ENCODE assay signal across 9 cellular contexts in genomic region chr3:107794664-107795443, GRCh38.
DNase-seq lines count a peak whose midpoint lies in the region; ATAC-seq and TF ChIP-seq lines count a peak whose summit lies in the region.
"Had no signal": no experiment of that assay in that cellular context is flagged by ENCODE, and none has a peak within 500 bp of the region (broad histone marks: within the 10 kb centered on the region; RNA-seq: fewer than 3 reads in every experiment).

No MANE protein-coding gene starts in this region.

- H3K4me3 ChIP-seq in RWPE2 (ENCODE audit: severe bottlenecking): no peak overlapping the region
- no peak overlapping the region for H3K4me3 ChIP-seq in retinal pigment epithelial cell (ENCODE audit: low read length)

- H3K27ac ChIP-seq in RWPE2 (ENCODE audit: poor library complexity, severe bottlenecking): no peak overlapping the region

- peaks cover 36% of the 10 kb centered on the region for H3K36me3 ChIP-seq in RWPE2 (ENCODE audit: low read depth)

- no peaks in the 10 kb centered on the region for H3K9me3 ChIP-seq in RWPE2 (ENCODE audit: severe bottlenecking)

- DNase-seq in RWPE2 (ENCODE audit: low spot score): no peak
- DNase-seq in globus pallidus (ENCODE audit: low spot score): peak; percentile 45
- no peak for DNase-seq in retinal pigment epithelial cell (ENCODE audit: low read depth)
- no peak for DNase-seq in GDM1 (lab: John Stamatoyannopoulos, UW)
- no peak for DNase-seq in HUDEP-2 (lab: John Stamatoyannopoulos, UW; ENCODE audit: unreplicated experiment in 76 of 76)
- no peak for DNase-seq in activated naive CD4-positive, alpha-beta T cell (lab: John Stamatoyannopoulos, UW)
- DNase-seq: T-cell had no signal

- ATAC-seq in RWPE2 (ENCODE audit: low read depth): no peak
- no peak for ATAC-seq in HG02870 (IDR thresholded peaks at IDR 0.05; ENCODE audit: unreplicated experiment)
- ATAC-seq: T-cell had no signal

- H3K4me1 ChIP-seq in RWPE2 (ENCODE audit: insufficient read depth, poor library complexity, severe bottlenecking): peaks cover 21% of the 10 kb centered on the region

- TF ChIP-seq CTCF in GM12873 (IDR thresholded peaks at IDR 0.05; ENCODE audit: insufficient read depth, low read depth, low read length, missing control alignments): peak; percentile 3
- peak; percentile 24 for TF ChIP-seq CTCF in RWPE2 (IDR thresholded peaks at IDR 0.05; ENCODE audit: poor library complexity, severe bottlenecking)
- TF ChIP-seq CTCF in retinal pigment epithelial cell (conservative IDR thresholded peaks at IDR 0.05; ENCODE audit: low read depth, low read length): peak; percentile 27

- H3K27me3 ChIP-seq in RWPE2 (ENCODE audit: insufficient read depth, poor library complexity, severe bottlenecking): no peaks in the 10 kb centered on the region
